31 cellular contexts compared by ENCODE assay signal in genomic region chr10:116286801-116287200, GRCh38. TPM values are rescaled to one million over a fixed set of nuclear protein-coding genes. Genes with fewer than 3 reads are reported as not detected.
"Had no signal": no experiment of that assay in that cellular context is flagged by ENCODE, and none has a peak within 500 bp of the region (broad histone marks: within the 10 kb centered on the region; RNA-seq: fewer than 3 reads in every experiment).

No MANE protein-coding gene starts in this region.

- H3K9me3 Mint-ChIP-seq: activated CD4-positive, alpha-beta memory T cell treated with anti-CD3 and anti-CD28 coated beads for 36 hours; activated CD4-positive, alpha-beta T cell treated with anti-CD3 and anti-CD28 coated beads, Interleukin-2, amount 10 ng/mL, durations not matched to agents 7 days and 5 days; activated naive CD4-positive, alpha-beta T cell treated with anti-CD3 and anti-CD28 coated beads for 36 hours; activated T-helper 17 cell treated with anti-CD3 and anti-CD28 coated beads, Interleukin-2, amount 50 U/mL, for 72 hours had no signal

- DNase-seq: activated CD4-positive, alpha-beta memory T cell treated with anti-CD3 and anti-CD28 coated beads for 36 hours; activated CD4-positive, alpha-beta T cell treated with anti-CD3 and anti-CD28 coated beads, Interleukin-2, amount 10 ng/mL, durations not matched to agents 7 days and 5 days; activated CD4-positive, CD25-positive, alpha-beta regulatory T cell; activated CD8-positive, alpha-beta memory T cell treated with anti-CD3 and anti-CD28 coated beads for 24 hours; activated gamma-delta T cell; activated naive CD4-positive, alpha-beta T cell treated with anti-CD3 and anti-CD28 coated beads for 36 hours; activated T-cell treated with anti-CD3 and anti-CD28 coated beads, Interleukin-2, amount 50 U/mL, for 4 hours; anterior cingulate cortex; caudate nucleus; colonic mucosa; NCI-H1048; NCI-H146; NCI-H187 treated with DMSO at 0.1 percent for 48 hours; NCI-H2081 treated with DMSO at 0.1 percent for 48 hours; NCI-H2171 treated with DMSO at 0.1 percent for 48 hours; NCI-H226; NCI-H526; NCI-H774; OCI-M1; RPMI8226; T-cell had no signal

- H3K36me3 Mint-ChIP-seq: activated CD4-positive, alpha-beta memory T cell treated with anti-CD3 and anti-CD28 coated beads for 36 hours; activated naive CD8-positive, alpha-beta T cell; T-cell had no signal

- H3K4me3 Mint-ChIP-seq: activated CD4-positive, alpha-beta memory T cell treated with anti-CD3 and anti-CD28 coated beads for 36 hours; activated CD4-positive, alpha-beta T cell treated with anti-CD3 and anti-CD28 coated beads, Interleukin-2, amount 10 ng/mL, durations not matched to agents 7 days and 5 days; activated naive CD4-positive, alpha-beta T cell treated with anti-CD3 and anti-CD28 coated beads for 36 hours; activated naive CD8-positive, alpha-beta T cell; activated T-cell treated with anti-CD3 and anti-CD28 coated beads, Interleukin-2, amount 50 U/mL, for 4 hours; activated T-helper 17 cell treated with anti-CD3 and anti-CD28 coated beads, Interleukin-2, amount 50 U/mL, for 72 hours; T-cell had no signal

- H3K4me3 ChIP-seq: breast epithelium, colonic mucosa, SK-N-MC had no signal

- H3K4me1 Mint-ChIP-seq: activated T-helper 17 cell treated with anti-CD3 and anti-CD28 coated beads, Interleukin-2, amount 50 U/mL, for 72 hours; T-cell had no signal

- H3K36me3 ChIP-seq: breast epithelium, colonic mucosa had no signal

- ATAC-seq: activated T-cell treated with anti-CD3 and anti-CD28 coated beads, Interleukin-2, amount 50 U/mL, for 4 hours; activated T-helper 17 cell treated with anti-CD3 and anti-CD28 coated beads, Interleukin-2, amount 50 U/mL, for 72 hours; Panc1; Right ventricle myocardium inferior; T-cell had no signal

- H3K27me3 ChIP-seq: colonic mucosa had no signal

- H3K9me3 ChIP-seq: colonic mucosa had no signal

- H3K27ac ChIP-seq: breast epithelium, colonic mucosa, SK-N-MC, VCaP had no signal

- H3K27ac Mint-ChIP-seq: activated CD4-positive, alpha-beta memory T cell treated with anti-CD3 and anti-CD28 coated beads for 36 hours; activated CD4-positive, alpha-beta T cell treated with anti-CD3 and anti-CD28 coated beads, Interleukin-2, amount 10 ng/mL, durations not matched to agents 7 days and 5 days; activated naive CD4-positive, alpha-beta T cell treated with anti-CD3 and anti-CD28 coated beads for 36 hours; activated naive CD8-positive, alpha-beta T cell; activated T-helper 17 cell treated with anti-CD3 and anti-CD28 coated beads, Interleukin-2, amount 50 U/mL, for 72 hours; T-cell had no signal

- H3K4me1 ChIP-seq: breast epithelium, colonic mucosa had no signal

- H3K27me3 Mint-ChIP-seq: T-cell had no signal

RNA-seq across cellular contexts. Expression of gene GFRA1, which starts 13.8 kb away (rescaled TPM):
- total RNA-seq: activated CD4-positive, alpha-beta memory T cell treated with anti-CD3 and anti-CD28 coated beads for 36 hours; activated CD4-positive, alpha-beta T cell treated with anti-CD3 and anti-CD28 coated beads, Interleukin-2, amount 10 ng/mL, durations not matched to agents 7 days and 5 days; activated naive CD4-positive, alpha-beta T cell treated with anti-CD3 and anti-CD28 coated beads for 36 hours; activated T-helper 17 cell treated with anti-CD3 and anti-CD28 coated beads, Interleukin-2, amount 50 U/mL, for 72 hours had no signal

RNA-seq across cellular contexts. Expression of gene CCDC172, which starts 37.4 kb away (rescaled TPM):
- total RNA-seq: activated CD4-positive, alpha-beta memory T cell treated with anti-CD3 and anti-CD28 coated beads for 36 hours; activated CD4-positive, alpha-beta T cell treated with anti-CD3 and anti-CD28 coated beads, Interleukin-2, amount 10 ng/mL, durations not matched to agents 7 days and 5 days; activated naive CD4-positive, alpha-beta T cell treated with anti-CD3 and anti-CD28 coated beads for 36 hours; activated T-cell treated with anti-CD3 and anti-CD28 coated beads, Interleukin-2, amount 50 U/mL, for 4 hours; activated T-helper 17 cell treated with anti-CD3 and anti-CD28 coated beads, Interleukin-2, amount 50 U/mL, for 72 hours; breast epithelium; cerebellum; colonic mucosa; NCI-H460; Right ventricle myocardium inferior; T-cell had no signal
- polyA plus RNA-seq: adipose tissue had no signal
